9 cellular contexts compared by ENCODE assay signal in the genomic region with DNA sequence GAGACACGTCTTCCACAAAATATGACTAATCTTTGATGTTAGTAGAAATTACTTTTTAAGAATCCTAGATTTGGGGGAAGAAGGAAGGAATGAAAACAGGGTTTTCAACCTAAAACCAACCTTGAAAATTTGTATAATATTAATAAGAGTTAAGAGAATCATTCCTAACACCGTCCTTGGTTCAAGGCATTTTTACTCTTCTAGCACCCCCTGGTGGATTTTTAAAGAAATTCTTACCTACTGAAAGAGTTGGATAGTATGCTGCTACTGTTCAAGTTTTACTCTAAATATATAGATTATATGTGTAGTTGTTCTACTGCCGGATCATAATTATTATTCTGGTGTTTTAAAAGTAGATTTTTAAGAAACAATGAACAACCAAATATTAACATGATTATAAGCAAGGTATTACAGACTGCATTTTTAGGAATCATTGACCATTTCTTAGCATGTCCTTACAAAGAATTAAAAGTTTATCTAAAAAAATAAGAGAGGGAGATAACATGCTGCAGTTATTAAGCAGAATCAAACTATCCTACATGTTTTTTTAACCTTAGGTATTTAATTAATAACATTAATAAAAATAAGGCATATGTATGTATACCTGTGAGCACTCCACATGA. TPM values are rescaled to one million over a fixed set of nuclear protein-coding genes. Genes with fewer than 3 reads are reported as not detected.
DNase-seq lines count a peak whose midpoint lies in the region; ATAC-seq and TF ChIP-seq lines count a peak whose summit lies in the region.
"Had no signal": no experiment of that assay in that cellular context is flagged by ENCODE, and none has a peak within 500 bp of the region (broad histone marks: within the 10 kb centered on the region; RNA-seq: fewer than 3 reads in every experiment).

No MANE protein-coding gene starts in this region.

- no peak overlapping the region for H3K27ac ChIP-seq in smooth muscle cell (ENCODE audit: low read depth)

- no peak overlapping the region for H3K9ac ChIP-seq in Loucy (ENCODE audit: low read depth, low read length, poor library complexity, severe bottlenecking)
- H3K9ac ChIP-seq in smooth muscle cell (ENCODE audit: low read depth) = peak overlapping the region; percentile 4

- H3K4me2 ChIP-seq in Loucy (ENCODE audit: low read depth, low read length, poor library complexity, severe bottlenecking) = no peak overlapping the region
- peak overlapping the region; percentile 85 for H3K4me2 ChIP-seq in smooth muscle cell

- no peaks in the 10 kb centered on the region for H3K9me3 ChIP-seq in Loucy (ENCODE audit: insufficient read depth, low read depth, low read length)
- no peaks in the 10 kb centered on the region for H3K9me3 ChIP-seq in smooth muscle cell (replicated peaks; ENCODE audit: low read depth)

- H3K27me3 ChIP-seq in Loucy (ENCODE audit: insufficient read depth, low read length, poor library complexity, severe bottlenecking) = no peaks in the 10 kb centered on the region
- no peaks in the 10 kb centered on the region for H3K27me3 ChIP-seq in smooth muscle cell (ENCODE audit: low read depth)

- no peaks in the 10 kb centered on the region for H3K79me2 ChIP-seq in Loucy (ENCODE audit: insufficient read depth, low read length)
- H3K79me2 ChIP-seq in smooth muscle cell (ENCODE audit: low read depth) = no peaks in the 10 kb centered on the region

- H3K36me3 ChIP-seq in Loucy (ENCODE audit: insufficient read depth, low read length) (no peaks in the 10 kb centered on the region), smooth muscle cell (ENCODE audit: low read depth) (no peaks in the 10 kb centered on the region)

- TF ChIP-seq CTCF in Loucy (conservative IDR thresholded peaks at IDR 0.05; ENCODE audit: low read length) (peak; percentile 85), fibroblast of the aortic adventitia (IDR thresholded peaks at IDR 0.05; ENCODE audit: insufficient read depth, low read length) (peak; percentile 33), smooth muscle cell (IDR thresholded peaks at IDR 0.05; ENCODE audit: borderline replicate concordance, insufficient read depth, poor library complexity, severe bottlenecking) (peak; percentile 89)

- 17% methylated on average over 3 of the region's 3 CpGs for WGBS in smooth muscle cell (ENCODE audit: low lambda C conversion rate)

- H3K4me1 ChIP-seq in Loucy (ENCODE audit: insufficient read depth, low read length, poor library complexity, severe bottlenecking) (no peaks in the 10 kb centered on the region), smooth muscle cell (ENCODE audit: low read depth) (peaks cover 4% of the 10 kb centered on the region)

- H4K20me1 ChIP-seq in Loucy (ENCODE audit: insufficient read depth, low read length, poor library complexity, severe bottlenecking) = no peaks in the 10 kb centered on the region
- no peaks in the 10 kb centered on the region for H4K20me1 ChIP-seq in smooth muscle cell (ENCODE audit: low read depth)

- no peaks in the 10 kb centered on the region for H3K9me2 ChIP-seq in Loucy (replicated peaks; ENCODE audit: low read depth, low read length)

- no peak overlapping the region for H2AFZ ChIP-seq in Loucy (ENCODE audit: low read length)
- peak overlapping the region; percentile 94 for H2AFZ ChIP-seq in smooth muscle cell (ENCODE audit: low read depth)

- ATAC-seq in HG02970 (IDR thresholded peaks at IDR 0.05; ENCODE audit: low FRiP score, unreplicated experiment) = no peak

- DNase-seq in G401 (ENCODE audit: low spot score) (peak; percentile 72), H4 (ENCODE audit: low spot score) (peak; percentile 21), SK-N-DZ (ENCODE audit: low spot score) (peak; percentile 72), fibroblast of the aortic adventitia (ENCODE audit: low read depth) (peak; percentile 72), smooth muscle cell (lab: John Stamatoyannopoulos, UW; ENCODE audit: unreplicated experiment) (no peak), NCI-H187 (lab: John Stamatoyannopoulos, UW) (no peak)

- in situ Hi-C loops in G401 (cut with HindIII; ENCODE audit: low sequenced_read_pairs) = no loop called here

- H3F3A ChIP-seq in Loucy (ENCODE audit: low read depth) = no peaks in the 10 kb centered on the region
- no peaks in the 10 kb centered on the region for H3F3A ChIP-seq in smooth muscle cell (ENCODE audit: low read depth)

- H3K4me3 ChIP-seq in Loucy (ENCODE audit: low read length, poor library complexity, severe bottlenecking) (no peak overlapping the region), fibroblast of the aortic adventitia (ENCODE audit: low read depth, low read length) (no peak overlapping the region), smooth muscle cell (peak overlapping the region; percentile 31)

RNA-seq across cellular contexts. Expression of a gene that starts 7.4 kb away (rescaled TPM):
- total RNA-seq in G401 (2014; rRNA removed; shearing (Covaris generic)) = not detected in 2 replicates
- total RNA-seq in H4 (2014; rRNA removed; shearing (Covaris generic)) = 5.0 and 5.5 TPM in 2 replicates
- 71.6 and 72.2 TPM in 2 replicates for polyA plus RNA-seq in SK-N-DZ (2014; cell fraction: cytosol; rRNA removed)
- 50.5 and 52.9 TPM in 2 replicates for polyA plus RNA-seq in SK-N-DZ (2014; cell fraction: nucleus; rRNA removed)
- 0.18 and 0.57 TPM in 2 replicates for total RNA-seq in fibroblast of the aortic adventitia (ENCODE audit: low replicate concordance)
- total RNA-seq in smooth muscle cell = 113 and 115 TPM in 2 replicates
- 8.7 and 65.7 TPM in 2 replicates for polyA plus RNA-seq in smooth muscle cell
- total RNA-seq: activated CD8-positive, alpha-beta memory T cell treated with anti-CD3 and anti-CD28 coated beads for 36 hours had no signal

Comparison
In these comparisons a context has a peak if more than half of its experiments do, and no peak if none do; other contexts are left out.
1. DNase-seq: peak in G401 (single experiment), H4 (single experiment), SK-N-DZ (single experiment) and fibroblast of the aortic adventitia (single experiment); none in smooth muscle cell (single experiment) and NCI-H187 (0 of 2).
2. CTCF ChIP-seq: peak in every context shown above with its lines; median percentile 89 in smooth muscle cell; 85 in Loucy; 33 in fibroblast of the aortic adventitia.
3. RNA of a gene that starts 7.4 kb away (total RNA-seq): 113 to 115 TPM in smooth muscle cell; 5.0 to 5.5 TPM in H4, 0.18 to 0.57 TPM in fibroblast of the aortic adventitia and not detected in G401; every median in the first group is over 10 times any median in the second.